In the genomic region with DNA sequence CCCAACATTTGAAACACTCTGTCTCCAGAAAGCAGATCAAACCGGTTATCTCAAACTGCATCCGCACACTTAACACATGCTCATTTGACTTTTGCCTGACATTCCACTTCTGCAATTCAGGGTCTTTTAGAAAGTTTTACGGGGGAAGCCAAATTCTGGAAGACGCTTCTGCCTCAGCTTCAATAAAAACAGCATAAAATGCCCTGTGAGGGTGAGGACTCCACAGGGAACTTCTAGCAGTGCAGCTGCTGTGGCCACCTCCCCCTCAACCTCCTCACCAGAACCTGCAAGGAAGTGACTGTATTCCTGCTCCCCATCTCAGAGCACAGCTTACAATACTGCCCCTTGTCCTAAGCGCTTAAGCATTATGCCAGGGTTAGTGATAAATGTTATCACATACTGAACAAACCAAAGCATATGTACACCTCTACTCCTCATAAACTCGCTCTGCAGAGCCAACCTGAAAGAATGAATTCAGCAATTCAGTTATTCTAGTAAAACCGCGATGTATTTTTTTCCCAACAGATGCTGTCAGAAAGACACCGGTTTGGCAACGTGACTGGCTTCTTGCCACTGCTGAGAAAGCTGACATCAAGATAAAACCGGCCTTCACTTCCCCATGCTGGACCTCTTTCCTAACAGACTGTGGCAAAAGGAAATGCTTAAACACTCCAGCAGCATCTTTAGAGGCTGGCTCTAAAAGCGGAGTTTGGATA, we compare ENCODE assay signal across 10 cellular contexts. TPM values are rescaled to one million over a fixed set of nuclear protein-coding genes. Genes with fewer than 3 reads are reported as not detected.
DNase-seq lines count a peak whose midpoint lies in the region; ATAC-seq and TF ChIP-seq lines count a peak whose summit lies in the region.
"Had no signal": no experiment of that assay in that cellular context is flagged by ENCODE, and none has a peak within 500 bp of the region (broad histone marks: within the 10 kb centered on the region; RNA-seq: fewer than 3 reads in every experiment).

No MANE protein-coding gene starts in this region.

- no peak overlapping the region for H2AFZ ChIP-seq in osteoblast (ENCODE audit: low read length)

- no peaks in the 10 kb centered on the region for H3K9me3 ChIP-seq in osteoblast (ENCODE audit: low read depth, low read length)

- peaks cover 6% of the 10 kb centered on the region for H3K36me3 ChIP-seq in osteoblast (ENCODE audit: insufficient read depth, low read length)

- peak; percentile 54 for DNase-seq in AG10803 (ENCODE audit: low read depth)
- DNase-seq in NCI-H526 (lab: John Stamatoyannopoulos, UW) = peak; percentile 96 to 98
- peak; percentile 85 for DNase-seq in dermis blood vessel endothelial cell
- DNase-seq in midbrain (lab: John Stamatoyannopoulos, UW) = peak; percentile 21
- no peak for DNase-seq in T-helper 9 cell
- no peak for DNase-seq in osteoblast (ENCODE audit: insufficient read length, low spot score, missing footprints)
- DNase-seq: activated naive CD8-positive, alpha-beta T cell treated with anti-CD3 and anti-CD28 coated beads, Interleukin-2, amount 10 ng/mL, durations not matched to agents 7 days and 5 days; COR-L47 had no signal

- TF ChIP-seq CTCF in AG10803 (conservative IDR thresholded peaks at IDR 0.05; ENCODE audit: low read length) (no peak), osteoblast (IDR thresholded peaks at IDR 0.05; ENCODE audit: extremely low read depth, low read depth, low read length) (no peak)

- H4K20me1 ChIP-seq in osteoblast (ENCODE audit: insufficient read depth, low read length) = no peaks in the 10 kb centered on the region

- no peak overlapping the region for H3K4me2 ChIP-seq in osteoblast (ENCODE audit: insufficient read depth, low read length)

- no peak overlapping the region for H3K27ac ChIP-seq in osteoblast (ENCODE audit: low read depth, low read length)

- H3K4me3 ChIP-seq in AG10803 (ENCODE audit: low read length) (no peak overlapping the region), osteoblast (ENCODE audit: insufficient read depth, low read length) (no peak overlapping the region)

- no peaks in the 10 kb centered on the region for H3K27me3 ChIP-seq in osteoblast (ENCODE audit: insufficient read depth, low read length)

- H3K79me2 ChIP-seq in osteoblast (ENCODE audit: insufficient read depth, low read length) = no peaks in the 10 kb centered on the region

- ATAC-seq in HG03354 (IDR thresholded peaks at IDR 0.05; ENCODE audit: poor library complexity, severe bottlenecking, unreplicated experiment) (no peak), HG03135 (IDR thresholded peaks at IDR 0.05; ENCODE audit: unreplicated experiment) (no peak)

- no peaks in the 10 kb centered on the region for H3K4me1 ChIP-seq in osteoblast (ENCODE audit: insufficient read depth, low read length)

RNA-seq across cellular contexts. Expression of a gene that starts 52.2 kb away (rescaled TPM):
- total RNA-seq in dermis blood vessel endothelial cell = 7.1 and 9.0 TPM in 2 replicates
- total RNA-seq in osteoblast = 8.0 and 8.8 TPM in 2 replicates

RNA-seq across cellular contexts. Expression of a gene that starts 55.1 kb away (rescaled TPM):
- total RNA-seq in dermis blood vessel endothelial cell (28.9 and 33.4 TPM in 2 replicates), osteoblast (15.2 and 18.9 TPM in 2 replicates)

Comparison
In these comparisons a context has a peak if more than half of its experiments do, and no peak if none do; other contexts are left out.
1. DNase-seq: peak in AG10803 (single experiment), NCI-H526 (2 of 2), dermis blood vessel endothelial cell (single experiment) and midbrain (single experiment); none in T-helper 9 cell (single experiment) and osteoblast (single experiment).